ENCODE assay signal across 16 cellular contexts in genomic region chr20:36102306-36102705, GRCh38. TPM values are rescaled to one million over a fixed set of nuclear protein-coding genes. Genes with fewer than 3 reads are reported as not detected.
DNase-seq lines count a peak whose midpoint lies in the region; ATAC-seq and TF ChIP-seq lines count a peak whose summit lies in the region.
"Had no signal": no experiment of that assay in that cellular context is flagged by ENCODE, and none has a peak within 500 bp of the region (broad histone marks: within the 10 kb centered on the region; RNA-seq: fewer than 3 reads in every experiment).

No MANE protein-coding gene starts in this region.

- H3K27me3 ChIP-seq in HCT116 (ENCODE audit: insufficient read depth, low read length) (no peaks in the 10 kb centered on the region), body of pancreas (no peaks in the 10 kb centered on the region), transverse colon (no peaks in the 10 kb centered on the region), prostate gland (replicated peaks; ENCODE audit: insufficient read depth) (no peaks in the 10 kb centered on the region)

- H3K4me3 Mint-ChIP-seq in neural crest cell: no peak overlapping the region
- H3K4me3 Mint-ChIP-seq in stimulated activated naive CD8-positive, alpha-beta T cell treated with anti-CD3 and anti-CD28 coated beads, Interleukin-15, amount 100 ng/mL, for 72 hours: no peak overlapping the region
- H3K4me3 Mint-ChIP-seq: CD4-positive, alpha-beta T cell had no signal

- POLR2A ChIA-PET in HCT116 (lab: Charles Lee): interaction anchor here (1.4 to 1.6 kb wide), 2 partner anchors 9 to 20 kb away, joined by 3 to 4 read pairs; no protein-coding TSS in a partner anchor

- no peak overlapping the region for H2AFZ ChIP-seq in HCT116 (ENCODE audit: low read depth, low read length, poor library complexity, severe bottlenecking)

- no peak overlapping the region for H3K9ac ChIP-seq in HCT116 (ENCODE audit: low read length)

- H3K4me2 ChIP-seq in HCT116 (ENCODE audit: low read length): peak overlapping the region; percentile 26

- TF ChIP-seq POLR2A in HCT116 (IDR thresholded peaks at IDR 0.05; ENCODE audit: borderline replicate concordance, extremely low read depth, insufficient read depth, insufficient read length) (no peak), body of pancreas (IDR thresholded peaks at IDR 0.05) (no peak), transverse colon (IDR thresholded peaks at IDR 0.05) (no peak), prostate gland (IDR thresholded peaks at IDR 0.05) (no peak)

- CTCF ChIA-PET in HCT116 (lab: Charles Lee): interaction anchor here (1.1 kb wide), 1 partner anchor 16 kb away, joined by 3 read pairs; no protein-coding TSS in a partner anchor

- H3K4me1 Mint-ChIP-seq in neural crest cell: peaks cover 18% of the 10 kb centered on the region
- peaks cover 7% of the 10 kb centered on the region for H3K4me1 Mint-ChIP-seq in stimulated activated naive CD8-positive, alpha-beta T cell treated with anti-CD3 and anti-CD28 coated beads, Interleukin-15, amount 100 ng/mL, for 72 hours

- H3K9me3 Mint-ChIP-seq in neural crest cell: no peaks in the 10 kb centered on the region
- H3K9me3 Mint-ChIP-seq in stimulated activated naive CD8-positive, alpha-beta T cell treated with anti-CD3 and anti-CD28 coated beads, Interleukin-15, amount 100 ng/mL, for 72 hours: no peaks in the 10 kb centered on the region
- H3K9me3 Mint-ChIP-seq: CD4-positive, alpha-beta T cell had no signal

- H3K9me3 ChIP-seq in HCT116 (ENCODE audit: control insufficient read depth in 1 of 2, insufficient read depth in 1 of 2, low read depth in 1 of 2, low read length in 2 of 2): no peaks in the 10 kb centered on the region
- no peaks in the 10 kb centered on the region for H3K9me3 ChIP-seq in body of pancreas
- H3K9me3 ChIP-seq in transverse colon: no peaks in the 10 kb centered on the region
- no peaks in the 10 kb centered on the region for H3K9me3 ChIP-seq in prostate gland

- BruUV-seq in HCT116 (replicated peaks; lab: Mats Ljungman, UMichigan): no TSS peak

- no peak for DNase-seq in HCT116 (ENCODE audit: low read depth, low spot score)
- no peak for DNase-seq in body of pancreas
- DNase-seq in neural crest cell (ENCODE audit: low read depth, low spot score): no peak
- DNase-seq in transverse colon: no peak
- no peak for DNase-seq in stimulated activated naive CD8-positive, alpha-beta T cell treated with anti-CD3 and anti-CD28 coated beads, Interleukin-15, amount 100 ng/mL, for 72 hours
- no peak for DNase-seq in substantia nigra (lab: John Stamatoyannopoulos, UW)
- DNase-seq in prostate gland (ENCODE audit: low spot score): no peak
- DNase-seq: CD4-positive, alpha-beta T cell; DMS79 treated with DMSO at 0.1 percent for 48 hours; HCEC 1CT; KBM-7; NCI-H1092; NCI-H146; NCI-H2081; NCI-H510A treated with DMSO at 0.1 percent for 48 hours had no signal

- TF ChIP-seq RAD21 in HCT116 (IDR thresholded peaks at IDR 0.05; ENCODE audit: low read depth): no peak

- no peak overlapping the region for H3K4me3 ChIP-seq in HCT116 (replicated peaks in 1 of 2; ENCODE audit: low read depth in 1 of 2, low read length in 2 of 2)
- no peak overlapping the region for H3K4me3 ChIP-seq in body of pancreas
- H3K4me3 ChIP-seq in transverse colon: no peak overlapping the region
- no peak overlapping the region for H3K4me3 ChIP-seq in prostate gland

- WGBS in body of pancreas, 2 donors: 52 to 64% methylated on average over 3 of the region's 3 CpGs
- 58% methylated on average over 3 of the region's 3 CpGs; no CpG with 5 or more reads in 1 of the 2 donors for WGBS in transverse colon (ENCODE audit: low coverage in 1 of 2), 2 donors
- WGBS in prostate gland: 58% methylated on average over 3 of the region's 3 CpGs

- no peaks in the 10 kb centered on the region for H3K36me3 Mint-ChIP-seq in neural crest cell (ENCODE audit: low read depth)

- intact Hi-C loops in HCT116 (cut with micrococcal nuclease): no loop called here
- intact Hi-C loops in body of pancreas (cut with DNase I): no loop called here
- intact Hi-C loops in transverse colon (cut with DNase I; ENCODE audit: low total_unique reads): no loop called here
- intact Hi-C loops in prostate gland (cut with DNase I): no loop called here

- H3K4me1 ChIP-seq in HCT116 (ENCODE audit: control insufficient read depth in 1 of 2, insufficient read depth in 2 of 2, low read length in 2 of 2) (peaks cover 31 to 61% of the 10 kb centered on the region in 2 experiments), body of pancreas (peaks cover 94% of the 10 kb centered on the region), transverse colon (peaks cover 28 to 72% (median 44%) of the 10 kb centered on the region in 4 donors), prostate gland (replicated peaks) (no peaks in the 10 kb centered on the region)

- no peak for TF ChIP-seq CTCF in HCT116 (IDR thresholded peaks at IDR 0.05 in 2 of 3, conservative IDR thresholded peaks at IDR 0.05 in 1 of 3; ENCODE audit: borderline replicate concordance in 1 of 3, insufficient read depth in 1 of 3, low read depth in 2 of 3, low read length in 2 of 3)
- no peak for TF ChIP-seq CTCF in body of pancreas (IDR thresholded peaks at IDR 0.05)
- no peak for TF ChIP-seq CTCF in neural crest cell (conservative IDR thresholded peaks at IDR 0.05)
- TF ChIP-seq CTCF in transverse colon (IDR thresholded peaks at IDR 0.05): no peak
- no peak for TF ChIP-seq CTCF in prostate gland (IDR thresholded peaks at IDR 0.05)

- no peak for TF ChIP-seq EP300 in transverse colon (IDR thresholded peaks at IDR 0.05; ENCODE audit: low read depth)

- RAD21 ChIA-PET in HCT116 (lab: Charles Lee; ENCODE audit: low non-redundant PET in 1 of 2, low total read pairs in 2 of 2, uncharacterized antibody in 2 of 2, unreplicated experiment in 2 of 2): no interaction called here

- H3K79me2 ChIP-seq in HCT116 (ENCODE audit: insufficient read depth, low read length): no peaks in the 10 kb centered on the region

- H4K20me1 ChIP-seq in HCT116 (ENCODE audit: insufficient read depth): no peaks in the 10 kb centered on the region

- ATAC-seq in HCT116: peak; percentile 21; the same call in 1 of the 2 replicates
- no peak for ATAC-seq in body of pancreas
- ATAC-seq in stimulated activated naive CD8-positive, alpha-beta T cell treated with anti-CD3 and anti-CD28 coated beads, Interleukin-15, amount 100 ng/mL, for 72 hours: no peak
- ATAC-seq: Right ventricle myocardium inferior had no signal

- in situ Hi-C loops in transverse colon (cut with MboI; ENCODE audit: low pct_ligation_motif_present in 1 of 4, low pct_unique_long_range_greater_than_20kb in 1 of 4, low sequenced_read_pairs in 3 of 4): no loop called here

- no peaks in the 10 kb centered on the region for H3K36me3 ChIP-seq in HCT116 (ENCODE audit: control insufficient read depth in 1 of 2, insufficient read depth in 2 of 2, low read length in 2 of 2)
- no peaks in the 10 kb centered on the region for H3K36me3 ChIP-seq in body of pancreas (replicated peaks in 1 of 2; ENCODE audit: insufficient read depth in 1 of 2, low read depth in 2 of 2)
- no peaks in the 10 kb centered on the region for H3K36me3 ChIP-seq in transverse colon
- no peaks in the 10 kb centered on the region for H3K36me3 ChIP-seq in prostate gland

- no peaks in the 10 kb centered on the region for H3K27me3 Mint-ChIP-seq in neural crest cell (ENCODE audit: low read depth)
- H3K27me3 Mint-ChIP-seq in stimulated activated naive CD8-positive, alpha-beta T cell treated with anti-CD3 and anti-CD28 coated beads, Interleukin-15, amount 100 ng/mL, for 72 hours: no peaks in the 10 kb centered on the region
- H3K27me3 Mint-ChIP-seq: CD4-positive, alpha-beta T cell had no signal

- H3K27ac ChIP-seq in HCT116 (ENCODE audit: low read depth, low read length): no peak overlapping the region
- H3K27ac ChIP-seq in body of pancreas: peak overlapping the region; percentile 62 to 92 (median 74)
- H3K27ac ChIP-seq in transverse colon: peak overlapping the region; percentile 78 to 83 (median 82)
- H3K27ac ChIP-seq in substantia nigra (ENCODE audit: low read depth, low read length, poor library complexity, severe bottlenecking): no peak overlapping the region
- H3K27ac ChIP-seq in prostate gland: no peak overlapping the region

- peak overlapping the region; percentile 63 for H3K27ac Mint-ChIP-seq in neural crest cell (ENCODE audit: unreplicated experiment)
- no peak overlapping the region for H3K27ac Mint-ChIP-seq in stimulated activated naive CD8-positive, alpha-beta T cell treated with anti-CD3 and anti-CD28 coated beads, Interleukin-15, amount 100 ng/mL, for 72 hours
- H3K27ac Mint-ChIP-seq: CD4-positive, alpha-beta T cell had no signal

- no peaks in the 10 kb centered on the region for H3K9me2 ChIP-seq in HCT116 (ENCODE audit: insufficient read depth)

TF ChIP-seq in HCT116, 20 proteins besides CTCF, POLR2A, EP300 and RAD21:
- TF ChIP-seq ZFX (IDR thresholded peaks at IDR 0.05): no peak
- TF ChIP-seq EZH2 (IDR thresholded peaks at IDR 0.05): no peak
- TF ChIP-seq SP1 (IDR thresholded peaks at IDR 0.05; ENCODE audit: low read depth): no peak
- TF ChIP-seq SRF (IDR thresholded peaks at IDR 0.05; ENCODE audit: low read depth): no peak
- no peak for TF ChIP-seq ZBTB33 (IDR thresholded peaks at IDR 0.05; ENCODE audit: extremely low read depth, insufficient replicate concordance, low read length)
- TF ChIP-seq ZNF274 (IDR thresholded peaks at IDR 0.05; ENCODE audit: low read depth, low read length): no peak
- no peak for TF ChIP-seq SIN3A (IDR thresholded peaks at IDR 0.05; ENCODE audit: low read depth)
- TF ChIP-seq CEBPB (IDR thresholded peaks at IDR 0.05; ENCODE audit: low read depth): no peak
- no peak for TF ChIP-seq EGR1 (IDR thresholded peaks at IDR 0.05; ENCODE audit: low read depth)
TF ChIP-seq in HCT116: peak in this region for 0.

RNA-seq across cellular contexts. Expression of gene EPB41L1, which starts 52.2 kb away (rescaled TPM):
- total RNA-seq in HCT116 (2021; ENCODE audit: unreplicated experiment) (42.1 TPM), body of pancreas (10 to 100 TPM; 22.8 to 53.4 TPM), neural crest cell (30.6 and 33.1 TPM in 2 replicates), transverse colon (100 to 1,000 TPM in 1 of 4 donors, 10 to 100 TPM in 3; 36.4 to 167 (median 79.4) TPM), prostate gland (10 to 100 TPM; 27.7 to 91.1 TPM)
- polyA plus RNA-seq in HCT116 (2012): 25.2 and 27.3 TPM in 2 replicates

Comparison
In these comparisons a context has a peak if more than half of its experiments do, and no peak if none do; other contexts are left out.
1. H3K27ac ChIP-seq: peak in body of pancreas (4 of 4) and transverse colon (4 of 4); none in HCT116 (single experiment), substantia nigra (single experiment) and prostate gland (0 of 2).